19 cellular contexts compared by ENCODE assay signal in genomic region chr5:74299833-74300232, GRCh38.
"Had no signal": no experiment of that assay in that cellular context is flagged by ENCODE, and none has a peak within 500 bp of the region (broad histone marks: within the 10 kb centered on the region; RNA-seq: fewer than 3 reads in every experiment).

No MANE protein-coding gene starts in this region.

- H3K4me1 Mint-ChIP-seq: immature natural killer cell had no signal

- H2AFZ ChIP-seq: hepatocyte had no signal

- H3K4me3 ChIP-seq: coronary artery, dorsolateral prefrontal cortex, esophagus muscularis mucosa, gastroesophageal sphincter, heart left ventricle, hepatocyte, left lung, lower lobe of right lung had no signal

- H3K4me2 ChIP-seq: hepatocyte had no signal

- H3K36me3 ChIP-seq: esophagus muscularis mucosa, gastroesophageal sphincter, heart left ventricle, left lung, lower lobe of right lung had no signal

- H3K4me1 ChIP-seq: left lung had no signal

- DNase-seq: dermis blood vessel endothelial cell; dorsolateral prefrontal cortex; effector CD4-positive, alpha-beta T cell; effector memory CD4-positive, alpha-beta T cell; foreskin keratinocyte; heart left ventricle; hypothalamus; immature natural killer cell; islet precursor cell; kidney; kidney glomerular epithelial cell; left lung; left ventricle myocardium superior; lower lobe of right lung had no signal

- ATAC-seq: foreskin keratinocyte, gastroesophageal sphincter, heart left ventricle, left lung, left ventricle myocardium superior, lower lobe of right lung had no signal

- H3K27ac Mint-ChIP-seq: immature natural killer cell, mesothelial cell of epicardium had no signal

- H3K9me3 Mint-ChIP-seq: immature natural killer cell, mesothelial cell of epicardium had no signal

- H3K27me3 ChIP-seq: esophagus muscularis mucosa, foreskin keratinocyte, gastroesophageal sphincter, heart left ventricle, hepatocyte, left lung had no signal

- H3K9me3 ChIP-seq: esophagus muscularis mucosa, gastroesophageal sphincter, heart left ventricle, left lung, lower lobe of right lung had no signal

- H3K36me3 Mint-ChIP-seq: mesothelial cell of epicardium had no signal

- H3K4me3 Mint-ChIP-seq: immature natural killer cell, mesothelial cell of epicardium had no signal

- H3K27ac ChIP-seq: coronary artery, dorsolateral prefrontal cortex, esophagus muscularis mucosa, foreskin keratinocyte, gastroesophageal sphincter, heart left ventricle, hepatocyte, left lung, lower lobe of right lung had no signal
